19 cellular contexts compared by ENCODE assay signal in the genomic region with DNA sequence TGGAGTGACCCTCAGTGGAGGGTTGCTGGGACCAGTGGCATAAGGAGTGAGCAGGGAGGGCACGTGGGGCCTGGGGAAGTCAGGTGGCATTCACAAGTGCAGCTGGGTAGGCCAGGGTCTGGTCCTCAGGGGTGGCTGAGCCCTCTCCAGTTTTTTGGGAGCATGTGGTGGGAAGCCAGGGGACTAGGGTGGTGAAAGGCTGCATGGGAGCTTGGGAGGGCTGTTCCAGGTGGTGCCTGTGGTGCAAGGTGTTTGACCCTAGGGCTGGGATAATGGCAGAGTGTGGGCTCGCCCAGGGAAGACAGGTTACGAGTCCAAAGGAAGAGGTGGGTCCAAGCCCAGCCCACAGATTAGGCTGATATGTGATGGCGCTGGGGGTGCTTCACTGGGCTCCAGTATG. TPM values are rescaled to one million over a fixed set of nuclear protein-coding genes. Genes with fewer than 3 reads are reported as not detected.
DNase-seq lines count a peak whose midpoint lies in the region; ATAC-seq, FAIRE-seq and TF ChIP-seq lines count a peak whose summit lies in the region.
"Had no signal": no experiment of that assay in that cellular context is flagged by ENCODE, and none has a peak within 500 bp of the region (broad histone marks: within the 10 kb centered on the region; RNA-seq: fewer than 3 reads in every experiment).

No MANE protein-coding gene starts in this region.

- CTCF ChIA-PET in activated CD8-positive, alpha-beta memory T cell treated with anti-CD3 and anti-CD28 coated beads, Interleukin-2, amount 10 ng/mL, durations not matched to agents 7 days and 5 days (lab: Charles Lee), result no interaction called here
- CTCF ChIA-PET in naive thymus-derived CD4-positive, alpha-beta T cell (lab: Charles Lee), result interaction anchor here (0.5 to 1.4 kb wide), 2 partner anchors 28 to 51 kb away, joined by 3 to 5 read pairs; no protein-coding TSS in a partner anchor

- H3K27ac Mint-ChIP-seq in activated CD8-positive, alpha-beta memory T cell treated with anti-CD3 and anti-CD28 coated beads, Interleukin-2, amount 10 ng/mL, durations not matched to agents 7 days and 5 days, result no peak overlapping the region
- H3K27ac Mint-ChIP-seq in naive thymus-derived CD4-positive, alpha-beta T cell, result peak overlapping the region in 8 of 9 donors; percentile 71 to 95 (median 86)
- no peak overlapping the region for H3K27ac Mint-ChIP-seq in activated T-helper 2 cell treated with anti-CD3 and anti-CD28 coated beads, Interferon-gamma antibody, Interleukin-2, Interleukin-4, amounts not matched to agents 10 μg/mL and 5 μg/mL and 100 μg/mL, durations not matched to agents 14 hours and 24 hours and 36 hours

- POLR2A ChIA-PET in naive thymus-derived CD4-positive, alpha-beta T cell (lab: Charles Lee), result interaction anchor here (1.0 kb wide), 1 partner anchor 23 kb away, joined by 4 read pairs; no protein-coding TSS in a partner anchor

- H3K27me3 ChIP-seq in right atrium auricular region, result no peaks in the 10 kb centered on the region
- no peaks in the 10 kb centered on the region for H3K27me3 ChIP-seq in naive thymus-derived CD4-positive, alpha-beta T cell (ENCODE audit: control insufficient read depth in 2 of 2, insufficient read depth in 2 of 2, low read length in 2 of 2)
- H3K27me3 ChIP-seq: Peyer's patch had no signal

- peaks cover 75% of the 10 kb centered on the region for H3K27me3 Mint-ChIP-seq in activated CD8-positive, alpha-beta memory T cell treated with anti-CD3 and anti-CD28 coated beads, Interleukin-2, amount 10 ng/mL, durations not matched to agents 7 days and 5 days
- peaks cover 0 to 69% (median 0%) of the 10 kb centered on the region in 5 donors for H3K27me3 Mint-ChIP-seq in naive thymus-derived CD4-positive, alpha-beta T cell
- peaks cover 68% of the 10 kb centered on the region for H3K27me3 Mint-ChIP-seq in activated T-helper 2 cell treated with anti-CD3 and anti-CD28 coated beads, Interferon-gamma antibody, Interleukin-2, Interleukin-4, amounts not matched to agents 10 μg/mL and 5 μg/mL and 100 μg/mL, durations not matched to agents 14 hours and 24 hours and 36 hours (ENCODE audit: low read depth)

- no peak overlapping the region for H3K4me3 ChIP-seq in right atrium auricular region
- no peak overlapping the region for H3K4me3 ChIP-seq in naive thymus-derived CD4-positive, alpha-beta T cell (ENCODE audit: low read length)
- H3K4me3 ChIP-seq: BLaER1 treated with 17β-estradiol and CSF1 and Interleukin-3, amounts not matched to agents 10 nM and 100 nM; GM23248; Peyer's patch had no signal

- H3K36me3 Mint-ChIP-seq in activated CD8-positive, alpha-beta memory T cell treated with anti-CD3 and anti-CD28 coated beads, Interleukin-2, amount 10 ng/mL, durations not matched to agents 7 days and 5 days, result peaks cover 20% of the 10 kb centered on the region
- H3K36me3 Mint-ChIP-seq in naive thymus-derived CD4-positive, alpha-beta T cell, result peaks cover 0 to 24% (median 16%) of the 10 kb centered on the region in 5 donors
- peaks cover 3% of the 10 kb centered on the region for H3K36me3 Mint-ChIP-seq in activated T-helper 2 cell treated with anti-CD3 and anti-CD28 coated beads, Interferon-gamma antibody, Interleukin-2, Interleukin-4, amounts not matched to agents 10 μg/mL and 5 μg/mL and 100 μg/mL, durations not matched to agents 14 hours and 24 hours and 36 hours (ENCODE audit: low read depth)

- ATAC-seq in left cardiac atrium, result no peak
- ATAC-seq in activated CD8-positive, alpha-beta memory T cell treated with anti-CD3 and anti-CD28 coated beads, Interleukin-2, amount 10 ng/mL, durations not matched to agents 7 days and 5 days, result no peak
- ATAC-seq in naive thymus-derived CD4-positive, alpha-beta T cell, result no peak
- no peak for ATAC-seq in HG03442 (IDR thresholded peaks at IDR 0.05; ENCODE audit: unreplicated experiment)
- ATAC-seq: HCT116 had no signal

- intact Hi-C loops in left cardiac atrium (cut with DNase I), result no loop called here
- intact Hi-C loops in naive thymus-derived CD4-positive, alpha-beta T cell (cut with micrococcal nuclease), result no loop called here
- intact Hi-C loops in activated T-helper 2 cell treated with anti-CD3 and anti-CD28 coated beads, Interferon-gamma antibody, Interleukin-2, Interleukin-4, amounts not matched to agents 10 μg/mL and 5 μg/mL and 100 μg/mL, durations not matched to agents 14 hours and 24 hours and 36 hours (cut with micrococcal nuclease), result no loop called here

- no peak for TF ChIP-seq CTCF in right atrium auricular region (IDR thresholded peaks at IDR 0.05)

- H3K4me3 Mint-ChIP-seq in activated CD8-positive, alpha-beta memory T cell treated with anti-CD3 and anti-CD28 coated beads, Interleukin-2, amount 10 ng/mL, durations not matched to agents 7 days and 5 days, result no peak overlapping the region
- peak overlapping the region in 7 of 10 donors; percentile 14 to 52 (median 34) for H3K4me3 Mint-ChIP-seq in naive thymus-derived CD4-positive, alpha-beta T cell
- no peak overlapping the region for H3K4me3 Mint-ChIP-seq in activated T-helper 2 cell treated with anti-CD3 and anti-CD28 coated beads, Interferon-gamma antibody, Interleukin-2, Interleukin-4, amounts not matched to agents 10 μg/mL and 5 μg/mL and 100 μg/mL, durations not matched to agents 14 hours and 24 hours and 36 hours (ENCODE audit: low read depth)

- H3K9me3 Mint-ChIP-seq in activated CD8-positive, alpha-beta memory T cell treated with anti-CD3 and anti-CD28 coated beads, Interleukin-2, amount 10 ng/mL, durations not matched to agents 7 days and 5 days (ENCODE audit: low read depth), result no peaks in the 10 kb centered on the region
- no peaks in the 10 kb centered on the region for H3K9me3 Mint-ChIP-seq in naive thymus-derived CD4-positive, alpha-beta T cell
- H3K9me3 Mint-ChIP-seq in activated T-helper 2 cell treated with anti-CD3 and anti-CD28 coated beads, Interferon-gamma antibody, Interleukin-2, Interleukin-4, amounts not matched to agents 10 μg/mL and 5 μg/mL and 100 μg/mL, durations not matched to agents 14 hours and 24 hours and 36 hours, result no peaks in the 10 kb centered on the region

- peaks cover 28% of the 10 kb centered on the region for H3K4me1 Mint-ChIP-seq in activated CD8-positive, alpha-beta memory T cell treated with anti-CD3 and anti-CD28 coated beads, Interleukin-2, amount 10 ng/mL, durations not matched to agents 7 days and 5 days
- H3K4me1 Mint-ChIP-seq in naive thymus-derived CD4-positive, alpha-beta T cell, result peaks cover 38 to 90% (median 83%) of the 10 kb centered on the region in 7 donors
- H3K4me1 Mint-ChIP-seq in activated T-helper 2 cell treated with anti-CD3 and anti-CD28 coated beads, Interferon-gamma antibody, Interleukin-2, Interleukin-4, amounts not matched to agents 10 μg/mL and 5 μg/mL and 100 μg/mL, durations not matched to agents 14 hours and 24 hours and 36 hours (ENCODE audit: low read depth), result peaks cover 15% of the 10 kb centered on the region

- no peaks in the 10 kb centered on the region for H3K9me3 ChIP-seq in right atrium auricular region
- no peaks in the 10 kb centered on the region for H3K9me3 ChIP-seq in naive thymus-derived CD4-positive, alpha-beta T cell (ENCODE audit: control insufficient read depth in 2 of 3, low read length in 3 of 3)
- H3K9me3 ChIP-seq: BLaER1 treated with 17β-estradiol and CSF1 and Interleukin-3, amounts not matched to agents 10 nM and 100 nM; Peyer's patch had no signal

- no peaks in the 10 kb centered on the region for H3K36me3 ChIP-seq in right atrium auricular region
- H3K36me3 ChIP-seq in naive thymus-derived CD4-positive, alpha-beta T cell (ENCODE audit: control insufficient read depth in 2 of 3, insufficient read depth in 3 of 3, low read length in 3 of 3), result peaks cover 0 to 43% (median 11%) of the 10 kb centered on the region in 3 experiments
- H3K36me3 ChIP-seq: BLaER1 treated with 17β-estradiol and CSF1 and Interleukin-3, amounts not matched to agents 10 nM and 100 nM had no signal

- FAIRE-seq in urothelium cell line (lab: Jason Lieb, UNC), result no peak

- DNase-seq in right atrium auricular region (ENCODE audit: low spot score) (peak; percentile 21), left cardiac atrium (no peak), urothelium cell line (ENCODE audit: low spot score) (peak; percentile 1)
- DNase-seq in activated CD8-positive, alpha-beta memory T cell treated with anti-CD3 and anti-CD28 coated beads, Interleukin-2, amount 10 ng/mL, durations not matched to agents 7 days and 5 days, result peak; percentile 11
- DNase-seq in naive thymus-derived CD4-positive, alpha-beta T cell, result no peak
- DNase-seq in activated T-helper 2 cell treated with anti-CD3 and anti-CD28 coated beads, Interferon-gamma antibody, Interleukin-2, Interleukin-4, amounts not matched to agents 10 μg/mL and 5 μg/mL and 100 μg/mL, durations not matched to agents 14 hours and 24 hours and 36 hours (ENCODE audit: low spot score), result no peak
- DNase-seq: COR-L47, DMS153, GDM1, GM23248, MM.1S, NCI-H1092, NCI-H1436 treated with DMSO at 0.1 percent for 48 hours, NCI-H2029, NCI-H2171 treated with DMSO at 0.1 percent for 48 hours, Peyer's patch had no signal

- H3K27ac ChIP-seq in right atrium auricular region, result no peak overlapping the region
- no peak overlapping the region for H3K27ac ChIP-seq in naive thymus-derived CD4-positive, alpha-beta T cell (ENCODE audit: low read depth, low read length)
- H3K27ac ChIP-seq: BLaER1 treated with 17β-estradiol and CSF1 and Interleukin-3, amounts not matched to agents 10 nM and 100 nM; GM23248; Peyer's patch had no signal

- peaks cover 0 to 37% of the 10 kb centered on the region in 2 donors for H3K4me1 ChIP-seq in right atrium auricular region
- H3K4me1 ChIP-seq in naive thymus-derived CD4-positive, alpha-beta T cell (ENCODE audit: control insufficient read depth in 2 of 2, insufficient read depth in 2 of 2, low read length in 2 of 2), result peaks cover 11 to 71% of the 10 kb centered on the region in 2 donors

RNA-seq across cellular contexts. Expression of gene MAN1C1, which starts 30.5 kb away (rescaled TPM):
- total RNA-seq in right atrium auricular region (10 to 100 TPM in 1 of 2 donors, 1 to 10 TPM in 1; 9.4 to 13.6 TPM), left cardiac atrium (10 to 100 TPM; 11.0 to 14.8 TPM)
- total RNA-seq in activated CD8-positive, alpha-beta memory T cell treated with anti-CD3 and anti-CD28 coated beads, Interleukin-2, amount 10 ng/mL, durations not matched to agents 7 days and 5 days, result 10 to 100 TPM; 15.5 to 20.0 TPM
- total RNA-seq in naive thymus-derived CD4-positive, alpha-beta T cell, result 10 to 100 TPM; 28.8 to 85.5 (median 69.9) TPM
- 10 to 100 TPM; 16.0 to 30.4 TPM for polyA plus RNA-seq in naive thymus-derived CD4-positive, alpha-beta T cell
- 4.1 and 5.0 TPM in 2 replicates for total RNA-seq in activated T-helper 2 cell treated with anti-CD3 and anti-CD28 coated beads, Interferon-gamma antibody, Interleukin-2, Interleukin-4, amounts not matched to agents 10 μg/mL and 5 μg/mL and 100 μg/mL, durations not matched to agents 14 hours and 24 hours and 36 hours

Comparison
In these comparisons a context has a peak if more than half of its experiments do, and no peak if none do; other contexts are left out.
1. DNase-seq: peak in right atrium auricular region (single experiment), activated CD8-positive, alpha-beta memory T cell treated with anti-CD3 and anti-CD28 coated beads, Interleukin-2, amount 10 ng/mL, durations not matched to agents 7 days and 5 days (single experiment) and urothelium cell line (single experiment); none in left cardiac atrium (single experiment), naive thymus-derived CD4-positive, alpha-beta T cell (0 of 9) and activated T-helper 2 cell treated with anti-CD3 and anti-CD28 coated beads, Interferon-gamma antibody, Interleukin-2, Interleukin-4, amounts not matched to agents 10 μg/mL and 5 μg/mL and 100 μg/mL, durations not matched to agents 14 hours and 24 hours and 36 hours (single experiment).
2. H3K27ac Mint-ChIP-seq: peak in naive thymus-derived CD4-positive, alpha-beta T cell (8 of 9); none in activated CD8-positive, alpha-beta memory T cell treated with anti-CD3 and anti-CD28 coated beads, Interleukin-2, amount 10 ng/mL, durations not matched to agents 7 days and 5 days (single experiment) and activated T-helper 2 cell treated with anti-CD3 and anti-CD28 coated beads, Interferon-gamma antibody, Interleukin-2, Interleukin-4, amounts not matched to agents 10 μg/mL and 5 μg/mL and 100 μg/mL, durations not matched to agents 14 hours and 24 hours and 36 hours (single experiment).
3. H3K4me3 Mint-ChIP-seq: peak in naive thymus-derived CD4-positive, alpha-beta T cell (7 of 10); none in activated CD8-positive, alpha-beta memory T cell treated with anti-CD3 and anti-CD28 coated beads, Interleukin-2, amount 10 ng/mL, durations not matched to agents 7 days and 5 days (single experiment) and activated T-helper 2 cell treated with anti-CD3 and anti-CD28 coated beads, Interferon-gamma antibody, Interleukin-2, Interleukin-4, amounts not matched to agents 10 μg/mL and 5 μg/mL and 100 μg/mL, durations not matched to agents 14 hours and 24 hours and 36 hours (single experiment).